10 cellular contexts compared by ENCODE assay signal in the genomic region with DNA sequence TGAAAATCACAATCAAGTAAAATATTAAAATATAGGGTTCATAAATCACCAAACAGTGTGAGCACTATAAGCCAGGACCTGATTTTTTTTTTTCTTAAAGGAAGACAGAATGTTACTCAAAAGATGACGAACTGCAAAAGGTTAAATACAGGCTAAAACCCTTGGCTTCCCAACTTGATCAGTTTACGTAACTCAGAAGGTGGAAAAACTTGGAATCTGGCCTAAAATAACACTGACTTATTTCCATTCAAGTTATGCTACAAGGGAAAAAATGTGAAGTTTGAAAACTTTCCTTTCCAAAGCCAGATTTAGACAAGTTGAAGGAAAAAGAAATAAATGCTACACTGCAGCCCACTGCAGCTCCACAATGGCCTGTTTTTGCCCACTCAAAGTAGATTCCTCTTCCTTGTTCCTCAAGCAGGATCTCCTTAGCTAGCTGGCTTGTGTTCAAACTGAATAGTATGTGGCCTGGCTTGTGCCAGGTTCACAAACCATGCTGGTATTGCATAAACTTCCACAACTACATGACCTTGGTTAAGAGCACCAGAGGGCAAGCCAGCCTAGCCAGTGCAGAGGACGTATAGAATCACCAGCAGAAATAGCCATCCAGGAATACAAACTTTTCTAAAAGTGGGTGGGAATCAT.
DNase-seq lines count a peak whose midpoint lies in the region; ATAC-seq and TF ChIP-seq lines count a peak whose summit lies in the region.
"Had no signal": no experiment of that assay in that cellular context is flagged by ENCODE, and none has a peak within 500 bp of the region (broad histone marks: within the 10 kb centered on the region; RNA-seq: fewer than 3 reads in every experiment).

No MANE protein-coding gene starts in this region.

- H3K27me3 ChIP-seq in HCT116 (ENCODE audit: insufficient read depth, low read length) = no peaks in the 10 kb centered on the region
- no peaks in the 10 kb centered on the region for H3K27me3 ChIP-seq in right cardiac atrium (ENCODE audit: control insufficient read depth, insufficient read depth)
- no peaks in the 10 kb centered on the region for H3K27me3 ChIP-seq in gastrocnemius medialis

- no peak overlapping the region for H2AFZ ChIP-seq in HCT116 (ENCODE audit: low read depth, low read length, poor library complexity, severe bottlenecking)

- no peaks in the 10 kb centered on the region for H3K9me2 ChIP-seq in HCT116 (ENCODE audit: insufficient read depth)

- peaks cover 2% of the 10 kb centered on the region for H3K36me3 Mint-ChIP-seq in activated T-cell treated with anti-CD3 and anti-CD28 coated beads, Interleukin-2, amount 50 U/mL, for 4 hours (ENCODE audit: insufficient read depth)
- no peaks in the 10 kb centered on the region for H3K36me3 Mint-ChIP-seq in activated CD4-positive, alpha-beta T cell treated with anti-CD3 and anti-CD28 coated beads, Interleukin-2, amount 10 ng/mL, durations not matched to agents 24 days and 14 days (ENCODE audit: low read depth)

- no peaks in the 10 kb centered on the region for H3K9me3 ChIP-seq in HCT116 (ENCODE audit: control insufficient read depth in 1 of 2, insufficient read depth in 1 of 2, low read depth in 1 of 2, low read length in 2 of 2)
- H3K9me3 ChIP-seq in right cardiac atrium (ENCODE audit: control insufficient read depth, low read length) = no peaks in the 10 kb centered on the region
- no peaks in the 10 kb centered on the region for H3K9me3 ChIP-seq in gastrocnemius medialis

- RAD21 ChIA-PET in HCT116 (lab: Charles Lee; ENCODE audit: low non-redundant PET in 1 of 2, low total read pairs in 2 of 2, uncharacterized antibody in 2 of 2, unreplicated experiment in 2 of 2) = no interaction called here

- no peak overlapping the region for H3K9ac ChIP-seq in HCT116 (ENCODE audit: low read length)
- H3K9ac ChIP-seq: KMS-11 had no signal

- H3K79me2 ChIP-seq in HCT116 (ENCODE audit: insufficient read depth, low read length) = no peaks in the 10 kb centered on the region

- intact Hi-C loops in HCT116 (cut with micrococcal nuclease) (no loop called here), right cardiac atrium (cut with DNase I) (no loop called here), gastrocnemius medialis (cut with DNase I; ENCODE audit: low total_unique reads) (no loop called here)
- intact Hi-C loops in activated CD4-positive, alpha-beta T cell treated with anti-CD3 and anti-CD28 coated beads, Interleukin-2, amount 10 ng/mL, durations not matched to agents 24 days and 14 days (cut with micrococcal nuclease) = no loop called here

- BruUV-seq in HCT116 (replicated peaks; lab: Mats Ljungman, UMichigan) = no TSS peak

- no peaks in the 10 kb centered on the region for H3K4me1 Mint-ChIP-seq in activated T-cell treated with anti-CD3 and anti-CD28 coated beads, Interleukin-2, amount 50 U/mL, for 4 hours (ENCODE audit: low read depth)
- H3K4me1 Mint-ChIP-seq in activated CD4-positive, alpha-beta T cell treated with anti-CD3 and anti-CD28 coated beads, Interleukin-2, amount 10 ng/mL, durations not matched to agents 24 days and 14 days = no peaks in the 10 kb centered on the region

- ATAC-seq in HCT116 (no peak; the same call in 1 of the 2 replicates), right cardiac atrium (peak; percentile 71 to 72), gastrocnemius medialis (peak; percentile 38 to 72)
- ATAC-seq in activated T-cell treated with anti-CD3 and anti-CD28 coated beads, Interleukin-2, amount 50 U/mL, for 4 hours = no peak

- no peak overlapping the region for H3K27ac ChIP-seq in HCT116 (ENCODE audit: low read depth, low read length)
- H3K27ac ChIP-seq in right cardiac atrium (ENCODE audit: low read length) = peak overlapping the region; percentile 72
- H3K27ac ChIP-seq in gastrocnemius medialis = peak overlapping the region; percentile 32 to 72 (median 50)
- H3K27ac ChIP-seq: KMS-11 had no signal

- TF ChIP-seq POLR2A in HCT116 (IDR thresholded peaks at IDR 0.05; ENCODE audit: borderline replicate concordance, extremely low read depth, insufficient read depth, insufficient read length) (no peak), gastrocnemius medialis (IDR thresholded peaks at IDR 0.05) (no peak)

- H3K4me3 ChIP-seq in HCT116 (replicated peaks in 1 of 2; ENCODE audit: low read depth in 1 of 2, low read length in 2 of 2) (no peak overlapping the region), right cardiac atrium (ENCODE audit: low read length) (no peak overlapping the region), gastrocnemius medialis (no peak overlapping the region)

- H3K4me2 ChIP-seq in HCT116 (ENCODE audit: low read length) = peak overlapping the region; percentile 27
- H3K4me2 ChIP-seq: KMS-11 had no signal

- H3K27ac Mint-ChIP-seq in activated CD4-positive, alpha-beta T cell treated with anti-CD3 and anti-CD28 coated beads, Interleukin-2, amount 10 ng/mL, durations not matched to agents 24 days and 14 days = no peak overlapping the region

- no peak overlapping the region for H3K4me3 Mint-ChIP-seq in activated T-cell treated with anti-CD3 and anti-CD28 coated beads, Interleukin-2, amount 50 U/mL, for 4 hours
- no peak overlapping the region for H3K4me3 Mint-ChIP-seq in activated CD4-positive, alpha-beta T cell treated with anti-CD3 and anti-CD28 coated beads, Interleukin-2, amount 10 ng/mL, durations not matched to agents 24 days and 14 days

- H3K4me1 ChIP-seq in HCT116 (ENCODE audit: control insufficient read depth in 1 of 2, insufficient read depth in 2 of 2, low read length in 2 of 2) (peaks cover 23 to 25% of the 10 kb centered on the region in 2 experiments), right cardiac atrium (ENCODE audit: control insufficient read depth, insufficient read depth, low read length) (peaks cover 18% of the 10 kb centered on the region), gastrocnemius medialis (peaks cover 50 to 51% of the 10 kb centered on the region in 2 donors)

- no peak for DNase-seq in HCT116 (ENCODE audit: low read depth, low spot score)
- peak; percentile 83 for DNase-seq in brain pericyte (ENCODE audit: low read depth, low spot score)
- DNase-seq in right cardiac atrium = peak in 2 of 3 donors; percentile 17 to 42
- DNase-seq in gastrocnemius medialis = peak in 1 of 2 donors; percentile 22
- DNase-seq in activated T-cell treated with anti-CD3 and anti-CD28 coated beads, Interleukin-2, amount 50 U/mL, for 4 hours = no peak
- no peak for DNase-seq in NCI-H748 (lab: John Stamatoyannopoulos, UW; ENCODE audit: unreplicated experiment)
- DNase-seq in activated CD4-positive, alpha-beta T cell treated with anti-CD3 and anti-CD28 coated beads, Interleukin-2, amount 10 ng/mL, durations not matched to agents 24 days and 14 days = no peak
- no peak for DNase-seq in NCI-H774 (lab: John Stamatoyannopoulos, UW)
- DNase-seq: stimulated activated CD4-positive, alpha-beta T cell treated with anti-CD3 and anti-CD28 coated beads, Interleukin-4, amount 100 ng/mL, for 4 hours had no signal

- TF ChIP-seq RAD21 in HCT116 (IDR thresholded peaks at IDR 0.05; ENCODE audit: low read depth) = no peak

- H3K27me3 Mint-ChIP-seq in activated T-cell treated with anti-CD3 and anti-CD28 coated beads, Interleukin-2, amount 50 U/mL, for 4 hours (ENCODE audit: low read depth) = no peaks in the 10 kb centered on the region
- H3K27me3 Mint-ChIP-seq in activated CD4-positive, alpha-beta T cell treated with anti-CD3 and anti-CD28 coated beads, Interleukin-2, amount 10 ng/mL, durations not matched to agents 24 days and 14 days = no peaks in the 10 kb centered on the region

- H3K9me3 Mint-ChIP-seq in activated T-cell treated with anti-CD3 and anti-CD28 coated beads, Interleukin-2, amount 50 U/mL, for 4 hours = no peaks in the 10 kb centered on the region
- H3K9me3 Mint-ChIP-seq in activated CD4-positive, alpha-beta T cell treated with anti-CD3 and anti-CD28 coated beads, Interleukin-2, amount 10 ng/mL, durations not matched to agents 24 days and 14 days = peaks cover 4% of the 10 kb centered on the region

- in situ Hi-C loops in gastrocnemius medialis (cut with MboI; ENCODE audit: low sequenced_read_pairs in 4 of 4) = loop anchor here in 1 of 4 donors (5.0 kb wide), 1 partner anchor 53 kb away; no protein-coding TSS in a partner anchor

- 23% methylated on average over 3 of the region's 3 CpGs for WGBS in right cardiac atrium

- H3K36me3 ChIP-seq in HCT116 (ENCODE audit: control insufficient read depth in 1 of 2, insufficient read depth in 2 of 2, low read length in 2 of 2) = no peaks in the 10 kb centered on the region
- no peaks in the 10 kb centered on the region for H3K36me3 ChIP-seq in gastrocnemius medialis

- CTCF ChIA-PET in HCT116 (lab: Charles Lee) = no interaction called here

- TF ChIP-seq CTCF in HCT116 (IDR thresholded peaks at IDR 0.05 in 2 of 3, conservative IDR thresholded peaks at IDR 0.05 in 1 of 3; ENCODE audit: borderline replicate concordance in 1 of 3, insufficient read depth in 1 of 3, low read depth in 2 of 3, low read length in 2 of 3) = no peak
- no peak for TF ChIP-seq CTCF in gastrocnemius medialis (IDR thresholded peaks at IDR 0.05 in 4 of 5, conservative IDR thresholded peaks at IDR 0.05 in 1 of 5)

- no peaks in the 10 kb centered on the region for H4K20me1 ChIP-seq in HCT116 (ENCODE audit: insufficient read depth)

- POLR2A ChIA-PET in HCT116 (lab: Charles Lee) = interaction anchor here (0.5 kb wide), 1 partner anchor 1509 kb away, joined by 3 read pairs; no protein-coding TSS in a partner anchor

TF ChIP-seq in HCT116, 20 proteins besides CTCF, POLR2A, EP300 and RAD21:
- no peak for TF ChIP-seq ELF1 (IDR thresholded peaks at IDR 0.05; ENCODE audit: borderline replicate concordance, low read depth)
- TF ChIP-seq CBX3 (IDR thresholded peaks at IDR 0.05; ENCODE audit: low read depth) = no peak
- no peak for TF ChIP-seq EZH2phosphoT487 (IDR thresholded peaks at IDR 0.05; ENCODE audit: borderline replicate concordance)
- TF ChIP-seq CEBPB (IDR thresholded peaks at IDR 0.05; ENCODE audit: low read depth) = peak; percentile 63
- TF ChIP-seq SIN3A (IDR thresholded peaks at IDR 0.05; ENCODE audit: low read depth) = no peak
TF ChIP-seq in HCT116: peak in this region for 1.

Comparison
In these comparisons a context has a peak if more than half of its experiments do, and no peak if none do; other contexts are left out.
1. ATAC-seq: peak in right cardiac atrium (2 of 2) and gastrocnemius medialis (2 of 2); none in HCT116 (single experiment) and activated T-cell treated with anti-CD3 and anti-CD28 coated beads, Interleukin-2, amount 50 U/mL, for 4 hours (0 of 2).
2. DNase-seq: peak in brain pericyte (single experiment) and right cardiac atrium (2 of 3); none in HCT116 (single experiment), activated T-cell treated with anti-CD3 and anti-CD28 coated beads, Interleukin-2, amount 50 U/mL, for 4 hours (single experiment), NCI-H748 (single experiment), activated CD4-positive, alpha-beta T cell treated with anti-CD3 and anti-CD28 coated beads, Interleukin-2, amount 10 ng/mL, durations not matched to agents 24 days and 14 days (single experiment) and NCI-H774 (single experiment).